1 cellular context compared by ENCODE assay signal in the genomic region with DNA sequence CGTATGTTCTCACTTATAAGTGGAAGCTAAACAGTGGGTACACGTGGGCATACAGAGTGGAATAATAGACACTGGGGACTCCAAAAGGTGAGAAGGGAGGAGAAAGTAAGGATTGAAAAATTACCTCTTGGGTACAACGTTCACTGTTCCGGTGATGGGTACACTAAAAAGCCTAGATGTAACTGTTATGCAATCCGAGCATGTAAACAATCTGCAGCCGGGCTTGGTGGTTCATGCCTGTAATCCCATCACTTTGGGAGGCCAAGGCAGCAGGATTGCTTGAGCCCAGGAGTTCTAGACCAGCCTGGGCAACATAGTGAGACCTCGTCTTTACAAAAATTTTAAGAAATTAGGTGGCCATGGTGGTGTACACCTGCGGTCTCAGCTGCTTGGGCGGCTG.
TF ChIP-seq lines count a peak whose summit lies in the region.

No MANE protein-coding gene starts in this region.

TF ChIP-seq in HepG2, 621 proteins besides CTCF, POLR2A, EP300 and RAD21 (continued from another document and continues in another):
- TF ChIP-seq, protein P1, sequence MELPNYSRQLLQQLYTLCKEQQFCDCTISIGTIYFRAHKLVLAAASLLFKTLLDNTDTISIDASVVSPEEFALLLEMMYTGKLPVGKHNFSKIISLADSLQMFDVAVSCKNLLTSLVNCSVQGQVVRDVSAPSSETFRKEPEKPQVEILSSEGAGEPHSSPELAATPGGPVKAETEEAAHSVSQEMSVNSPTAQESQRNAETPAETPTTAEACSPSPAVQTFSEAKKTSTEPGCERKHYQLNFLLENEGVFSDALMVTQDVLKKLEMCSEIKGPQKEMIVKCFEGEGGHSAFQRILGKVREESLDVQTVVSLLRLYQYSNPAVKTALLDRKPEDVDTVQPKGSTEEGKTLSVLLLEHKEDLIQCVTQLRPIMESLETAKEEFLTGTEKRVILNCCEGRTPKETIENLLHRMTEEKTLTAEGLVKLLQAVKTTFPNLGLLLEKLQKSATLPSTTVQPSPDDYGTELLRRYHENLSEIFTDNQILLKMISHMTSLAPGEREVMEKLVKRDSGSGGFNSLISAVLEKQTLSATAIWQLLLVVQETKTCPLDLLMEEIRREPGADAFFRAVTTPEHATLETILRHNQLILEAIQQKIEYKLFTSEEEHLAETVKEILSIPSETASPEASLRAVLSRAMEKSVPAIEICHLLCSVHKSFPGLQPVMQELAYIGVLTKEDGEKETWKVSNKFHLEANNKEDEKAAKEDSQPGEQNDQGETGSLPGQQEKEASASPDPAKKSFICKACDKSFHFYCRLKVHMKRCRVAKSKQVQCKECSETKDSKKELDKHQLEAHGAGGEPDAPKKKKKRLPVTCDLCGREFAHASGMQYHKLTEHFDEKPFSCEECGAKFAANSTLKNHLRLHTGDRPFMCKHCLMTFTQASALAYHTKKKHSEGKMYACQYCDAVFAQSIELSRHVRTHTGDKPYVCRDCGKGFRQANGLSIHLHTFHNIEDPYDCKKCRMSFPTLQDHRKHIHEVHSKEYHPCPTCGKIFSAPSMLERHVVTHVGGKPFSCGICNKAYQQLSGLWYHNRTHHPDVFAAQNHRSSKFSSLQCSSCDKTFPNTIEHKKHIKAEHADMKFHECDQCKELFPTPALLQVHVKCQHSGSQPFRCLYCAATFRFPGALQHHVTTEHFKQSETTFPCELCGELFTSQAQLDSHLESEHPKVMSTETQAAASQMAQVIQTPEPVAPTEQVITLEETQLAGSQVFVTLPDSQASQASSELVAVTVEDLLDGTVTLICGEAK (IDR thresholded peaks at IDR 0.05) = no peak
- TF ChIP-seq, protein P1 (CRISPR knock-in tag; IDR thresholded peaks at IDR 0.05) = no peak
- peak; percentile 88 for TF ChIP-seq ZNF264 (CRISPR knock-in tag; IDR thresholded peaks at IDR 0.05)
- peak; percentile 44; the same call in 1 of the 2 replicates for TF ChIP-seq MIER3 (CRISPR knock-in tag; IDR thresholded peaks at IDR 0.05; ENCODE audit: borderline replicate concordance)
- TF ChIP-seq ZFP37 (CRISPR knock-in tag; IDR thresholded peaks at IDR 0.05; ENCODE audit: borderline replicate concordance) = no peak
- TF ChIP-seq ZNF224 (CRISPR knock-in tag; IDR thresholded peaks at IDR 0.05) = no peak
- TF ChIP-seq ZZZ3 (CRISPR knock-in tag; IDR thresholded peaks at IDR 0.05; ENCODE audit: borderline replicate concordance) = no peak
- TF ChIP-seq ZNF644 (CRISPR knock-in tag; IDR thresholded peaks at IDR 0.05; ENCODE audit: low read depth) = peak; percentile 89
- 0 out of 2 replicates have a peak, but pooled peaks have one; percentile 29 for TF ChIP-seq ELF3 (CRISPR knock-in tag; IDR thresholded peaks at IDR 0.05)
- peak; percentile 76; the same call in 1 of the 2 replicates for TF ChIP-seq ZNF460 (CRISPR knock-in tag; IDR thresholded peaks at IDR 0.05; ENCODE audit: borderline replicate concordance)
- TF ChIP-seq, protein P2, sequence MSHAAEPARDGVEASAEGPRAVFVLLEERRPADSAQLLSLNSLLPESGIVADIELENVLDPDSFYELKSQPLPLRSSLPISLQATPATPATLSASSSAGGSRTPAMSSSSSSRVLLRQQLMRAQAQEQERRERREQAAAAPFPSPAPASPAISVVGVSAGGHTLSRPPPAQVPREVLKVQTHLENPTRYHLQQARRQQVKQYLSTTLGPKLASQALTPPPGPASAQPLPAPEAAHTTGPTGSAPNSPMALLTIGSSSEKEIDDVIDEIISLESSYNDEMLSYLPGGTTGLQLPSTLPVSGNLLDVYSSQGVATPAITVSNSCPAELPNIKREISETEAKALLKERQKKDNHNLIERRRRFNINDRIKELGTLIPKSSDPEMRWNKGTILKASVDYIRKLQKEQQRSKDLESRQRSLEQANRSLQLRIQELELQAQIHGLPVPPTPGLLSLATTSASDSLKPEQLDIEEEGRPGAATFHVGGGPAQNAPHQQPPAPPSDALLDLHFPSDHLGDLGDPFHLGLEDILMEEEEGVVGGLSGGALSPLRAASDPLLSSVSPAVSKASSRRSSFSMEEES (CRISPR knock-in tag; IDR thresholded peaks at IDR 0.05) = 0 out of 2 replicates have a peak, but pooled peaks have one; percentile 32
- no peak for TF ChIP-seq ZNF614 (CRISPR knock-in tag; IDR thresholded peaks at IDR 0.05; ENCODE audit: borderline replicate concordance)
- TF ChIP-seq, protein P3, sequence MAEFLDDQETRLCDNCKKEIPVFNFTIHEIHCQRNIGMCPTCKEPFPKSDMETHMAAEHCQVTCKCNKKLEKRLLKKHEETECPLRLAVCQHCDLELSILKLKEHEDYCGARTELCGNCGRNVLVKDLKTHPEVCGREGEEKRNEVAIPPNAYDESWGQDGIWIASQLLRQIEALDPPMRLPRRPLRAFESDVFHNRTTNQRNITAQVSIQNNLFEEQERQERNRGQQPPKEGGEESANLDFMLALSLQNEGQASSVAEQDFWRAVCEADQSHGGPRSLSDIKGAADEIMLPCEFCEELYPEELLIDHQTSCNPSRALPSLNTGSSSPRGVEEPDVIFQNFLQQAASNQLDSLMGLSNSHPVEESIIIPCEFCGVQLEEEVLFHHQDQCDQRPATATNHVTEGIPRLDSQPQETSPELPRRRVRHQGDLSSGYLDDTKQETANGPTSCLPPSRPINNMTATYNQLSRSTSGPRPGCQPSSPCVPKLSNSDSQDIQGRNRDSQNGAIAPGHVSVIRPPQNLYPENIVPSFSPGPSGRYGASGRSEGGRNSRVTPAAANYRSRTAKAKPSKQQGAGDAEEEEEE (CRISPR knock-in tag; IDR thresholded peaks at IDR 0.05; ENCODE audit: borderline replicate concordance) = no peak
- TF ChIP-seq, protein P4, sequence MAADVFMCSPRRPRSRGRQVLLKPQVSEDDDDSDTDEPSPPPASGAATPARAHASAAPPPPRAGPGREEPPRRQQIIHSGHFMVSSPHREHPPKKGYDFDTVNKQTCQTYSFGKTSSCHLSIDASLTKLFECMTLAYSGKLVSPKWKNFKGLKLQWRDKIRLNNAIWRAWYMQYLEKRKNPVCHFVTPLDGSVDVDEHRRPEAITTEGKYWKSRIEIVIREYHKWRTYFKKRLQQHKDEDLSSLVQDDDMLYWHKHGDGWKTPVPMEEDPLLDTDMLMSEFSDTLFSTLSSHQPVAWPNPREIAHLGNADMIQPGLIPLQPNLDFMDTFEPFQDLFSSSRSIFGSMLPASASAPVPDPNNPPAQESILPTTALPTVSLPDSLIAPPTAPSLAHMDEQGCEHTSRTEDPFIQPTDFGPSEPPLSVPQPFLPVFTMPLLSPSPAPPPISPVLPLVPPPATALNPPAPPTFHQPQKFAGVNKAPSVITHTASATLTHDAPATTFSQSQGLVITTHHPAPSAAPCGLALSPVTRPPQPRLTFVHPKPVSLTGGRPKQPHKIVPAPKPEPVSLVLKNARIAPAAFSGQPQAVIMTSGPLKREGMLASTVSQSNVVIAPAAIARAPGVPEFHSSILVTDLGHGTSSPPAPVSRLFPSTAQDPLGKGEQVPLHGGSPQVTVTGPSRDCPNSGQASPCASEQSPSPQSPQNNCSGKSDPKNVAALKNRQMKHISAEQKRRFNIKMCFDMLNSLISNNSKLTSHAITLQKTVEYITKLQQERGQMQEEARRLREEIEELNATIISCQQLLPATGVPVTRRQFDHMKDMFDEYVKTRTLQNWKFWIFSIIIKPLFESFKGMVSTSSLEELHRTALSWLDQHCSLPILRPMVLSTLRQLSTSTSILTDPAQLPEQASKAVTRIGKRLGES (CRISPR knock-in tag; IDR thresholded peaks at IDR 0.05; ENCODE audit: borderline replicate concordance) = no peak
- TF ChIP-seq NFE2L2 (IDR thresholded peaks at IDR 0.05; ENCODE audit: low read length) = no peak
- TF ChIP-seq, protein P5, sequence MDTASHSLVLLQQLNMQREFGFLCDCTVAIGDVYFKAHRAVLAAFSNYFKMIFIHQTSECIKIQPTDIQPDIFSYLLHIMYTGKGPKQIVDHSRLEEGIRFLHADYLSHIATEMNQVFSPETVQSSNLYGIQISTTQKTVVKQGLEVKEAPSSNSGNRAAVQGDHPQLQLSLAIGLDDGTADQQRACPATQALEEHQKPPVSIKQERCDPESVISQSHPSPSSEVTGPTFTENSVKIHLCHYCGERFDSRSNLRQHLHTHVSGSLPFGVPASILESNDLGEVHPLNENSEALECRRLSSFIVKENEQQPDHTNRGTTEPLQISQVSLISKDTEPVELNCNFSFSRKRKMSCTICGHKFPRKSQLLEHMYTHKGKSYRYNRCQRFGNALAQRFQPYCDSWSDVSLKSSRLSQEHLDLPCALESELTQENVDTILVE (CRISPR knock-in tag; IDR thresholded peaks at IDR 0.05) = no peak
- TF ChIP-seq KAT7 (CRISPR knock-in tag; IDR thresholded peaks at IDR 0.05; ENCODE audit: borderline replicate concordance) = no peak
- TF ChIP-seq RARA (CRISPR knock-in tag; IDR thresholded peaks at IDR 0.05) = peak; percentile 71
- TF ChIP-seq ZC3H13 (CRISPR knock-in tag; IDR thresholded peaks at IDR 0.05) = no peak
- peak; percentile 89 for TF ChIP-seq ZMYM2 (CRISPR knock-in tag; IDR thresholded peaks at IDR 0.05)
- TF ChIP-seq SCMH1 (CRISPR knock-in tag; IDR thresholded peaks at IDR 0.05; ENCODE audit: borderline replicate concordance) = no peak
- TF ChIP-seq, protein P6, sequence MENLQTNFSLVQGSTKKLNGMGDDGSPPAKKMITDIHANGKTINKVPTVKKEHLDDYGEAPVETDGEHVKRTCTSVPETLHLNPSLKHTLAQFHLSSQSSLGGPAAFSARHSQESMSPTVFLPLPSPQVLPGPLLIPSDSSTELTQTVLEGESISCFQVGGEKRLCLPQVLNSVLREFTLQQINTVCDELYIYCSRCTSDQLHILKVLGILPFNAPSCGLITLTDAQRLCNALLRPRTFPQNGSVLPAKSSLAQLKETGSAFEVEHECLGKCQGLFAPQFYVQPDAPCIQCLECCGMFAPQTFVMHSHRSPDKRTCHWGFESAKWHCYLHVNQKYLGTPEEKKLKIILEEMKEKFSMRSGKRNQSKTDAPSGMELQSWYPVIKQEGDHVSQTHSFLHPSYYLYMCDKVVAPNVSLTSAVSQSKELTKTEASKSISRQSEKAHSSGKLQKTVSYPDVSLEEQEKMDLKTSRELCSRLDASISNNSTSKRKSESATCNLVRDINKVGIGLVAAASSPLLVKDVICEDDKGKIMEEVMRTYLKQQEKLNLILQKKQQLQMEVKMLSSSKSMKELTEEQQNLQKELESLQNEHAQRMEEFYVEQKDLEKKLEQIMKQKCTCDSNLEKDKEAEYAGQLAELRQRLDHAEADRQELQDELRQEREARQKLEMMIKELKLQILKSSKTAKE (CRISPR knock-in tag; IDR thresholded peaks at IDR 0.05; ENCODE audit: borderline replicate concordance) = no peak
- no peak for TF ChIP-seq DNMT3B (CRISPR knock-in tag; conservative IDR thresholded peaks at IDR 0.05)
- no peak for TF ChIP-seq SUZ12 (IDR thresholded peaks at IDR 0.05; ENCODE audit: low read depth, low read length)
- no peak for TF ChIP-seq WIZ (CRISPR knock-in tag; IDR thresholded peaks at IDR 0.05)
- TF ChIP-seq, protein P7, sequence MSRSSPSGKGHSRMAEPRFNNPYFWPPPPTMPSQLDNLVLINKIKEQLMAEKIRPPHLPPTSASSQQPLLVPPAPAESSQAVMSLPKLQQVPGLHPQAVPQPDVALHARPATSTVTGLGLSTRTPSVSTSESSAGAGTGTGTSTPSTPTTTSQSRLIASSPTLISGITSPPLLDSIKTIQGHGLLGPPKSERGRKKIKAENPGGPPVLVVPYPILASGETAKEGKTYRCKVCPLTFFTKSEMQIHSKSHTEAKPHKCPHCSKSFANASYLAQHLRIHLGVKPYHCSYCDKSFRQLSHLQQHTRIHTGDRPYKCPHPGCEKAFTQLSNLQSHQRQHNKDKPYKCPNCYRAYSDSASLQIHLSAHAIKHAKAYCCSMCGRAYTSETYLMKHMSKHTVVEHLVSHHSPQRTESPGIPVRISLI (CRISPR knock-in tag; IDR thresholded peaks at IDR 0.05; ENCODE audit: borderline replicate concordance) = peak; percentile 61; the same call in 1 of the 2 replicates
- TF ChIP-seq ZNF317 (CRISPR knock-in tag; IDR thresholded peaks at IDR 0.05) = no peak
- TF ChIP-seq, protein P8, sequence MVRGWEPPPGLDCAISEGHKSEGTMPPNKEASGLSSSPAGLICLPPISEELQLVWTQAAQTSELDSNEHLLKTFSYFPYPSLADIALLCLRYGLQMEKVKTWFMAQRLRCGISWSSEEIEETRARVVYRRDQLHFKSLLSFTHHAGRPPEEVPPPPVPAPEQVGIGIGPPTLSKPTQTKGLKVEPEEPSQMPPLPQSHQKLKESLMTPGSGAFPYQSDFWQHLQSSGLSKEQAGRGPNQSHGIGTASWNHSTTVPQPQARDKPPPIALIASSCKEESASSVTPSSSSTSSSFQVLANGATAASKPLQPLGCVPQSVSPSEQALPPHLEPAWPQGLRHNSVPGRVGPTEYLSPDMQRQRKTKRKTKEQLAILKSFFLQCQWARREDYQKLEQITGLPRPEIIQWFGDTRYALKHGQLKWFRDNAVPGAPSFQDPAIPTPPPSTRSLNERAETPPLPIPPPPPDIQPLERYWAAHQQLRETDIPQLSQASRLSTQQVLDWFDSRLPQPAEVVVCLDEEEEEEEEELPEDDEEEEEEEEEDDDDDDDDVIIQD (CRISPR knock-in tag; IDR thresholded peaks at IDR 0.05; ENCODE audit: low read depth) = peak; percentile 83; the same call in 1 of the 2 replicates
- TF ChIP-seq, protein P9, sequence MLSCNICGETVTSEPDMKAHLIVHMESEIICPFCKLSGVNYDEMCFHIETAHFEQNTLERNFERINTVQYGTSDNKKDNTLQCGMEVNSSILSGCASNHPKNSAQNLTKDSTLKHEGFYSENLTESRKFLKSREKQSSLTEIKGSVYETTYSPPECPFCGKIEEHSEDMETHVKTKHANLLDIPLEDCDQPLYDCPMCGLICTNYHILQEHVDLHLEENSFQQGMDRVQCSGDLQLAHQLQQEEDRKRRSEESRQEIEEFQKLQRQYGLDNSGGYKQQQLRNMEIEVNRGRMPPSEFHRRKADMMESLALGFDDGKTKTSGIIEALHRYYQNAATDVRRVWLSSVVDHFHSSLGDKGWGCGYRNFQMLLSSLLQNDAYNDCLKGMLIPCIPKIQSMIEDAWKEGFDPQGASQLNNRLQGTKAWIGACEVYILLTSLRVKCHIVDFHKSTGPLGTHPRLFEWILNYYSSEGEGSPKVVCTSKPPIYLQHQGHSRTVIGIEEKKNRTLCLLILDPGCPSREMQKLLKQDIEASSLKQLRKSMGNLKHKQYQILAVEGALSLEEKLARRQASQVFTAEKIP (CRISPR knock-in tag; IDR thresholded peaks at IDR 0.05; ENCODE audit: borderline replicate concordance) = no peak
